1 cellular context compared by ENCODE assay signal in genomic region chr2:26768759-26769500, GRCh38.
TF ChIP-seq lines count a peak whose summit lies in the region.

No MANE protein-coding gene starts in this region.

TF ChIP-seq in K562, 482 proteins besides CTCF, POLR2A, EP300 and RAD21 (continued from another document and continues in another):
- TF ChIP-seq GATAD2B (IDR thresholded peaks at IDR 0.05; ENCODE audit: borderline replicate concordance) = peak; percentile 84
- peak; percentile 70 for TF ChIP-seq NEUROD1 (IDR thresholded peaks at IDR 0.05; ENCODE audit: borderline replicate concordance, low read depth, low read length, partially characterized antibody)
- no peak for TF ChIP-seq ZNF75A (CRISPR knock-in tag; IDR thresholded peaks at IDR 0.05)
- no peak for TF ChIP-seq ZNF436 (CRISPR knock-in tag; IDR thresholded peaks at IDR 0.05)
- no peak for TF ChIP-seq PTRF (tag; IDR thresholded peaks at IDR 0.05)
- no peak for TF ChIP-seq RUNX1 (IDR thresholded peaks at IDR 0.05; ENCODE audit: low read depth)
- TF ChIP-seq HLTF (IDR thresholded peaks at IDR 0.05) = 0 out of 2 replicates have a peak, but pooled peaks have one; percentile 6
- TF ChIP-seq ZNF561 (CRISPR knock-in tag; conservative IDR thresholded peaks at IDR 0.05) = no peak
- TF ChIP-seq MTA3 (IDR thresholded peaks at IDR 0.05; ENCODE audit: borderline replicate concordance) = peak; percentile 94
- TF ChIP-seq ZNF197 (CRISPR knock-in tag; IDR thresholded peaks at IDR 0.05; ENCODE audit: low read depth) = peak; percentile 72
- no peak for TF ChIP-seq CHD1 (IDR thresholded peaks at IDR 0.05; ENCODE audit: low read length)
- TF ChIP-seq DLX4 (CRISPR knock-in tag; IDR thresholded peaks at IDR 0.05) = no peak
- peak; percentile 31 for TF ChIP-seq SMAD1 (IDR thresholded peaks at IDR 0.05; ENCODE audit: low read depth, low read length, partially characterized antibody)
- peak in 1 of 2 experiments; percentile 66; a peak in 1 of 4 replicates for TF ChIP-seq ETV6 (IDR thresholded peaks at IDR 0.05; ENCODE audit: borderline replicate concordance in 1 of 2, low read depth in 2 of 2, low read length in 1 of 2)
- TF ChIP-seq ETV6 (CRISPR knock-in tag; IDR thresholded peaks at IDR 0.05; ENCODE audit: borderline replicate concordance) = no peak
- TF ChIP-seq RBM17 (IDR thresholded peaks at IDR 0.05; ENCODE audit: borderline replicate concordance, low read depth, low read length) = no peak
- no peak; a peak in 1 of 4 replicates for TF ChIP-seq KDM4B (IDR thresholded peaks at IDR 0.05; ENCODE audit: borderline replicate concordance in 2 of 2, low read depth in 1 of 2)
- peak; percentile 68 for TF ChIP-seq HDAC3 (IDR thresholded peaks at IDR 0.05; ENCODE audit: borderline replicate concordance, partially characterized antibody)
- no peak for TF ChIP-seq ARID3B (CRISPR knock-in tag; IDR thresholded peaks at IDR 0.05; ENCODE audit: borderline replicate concordance)
- no peak for TF ChIP-seq ZNF184 (CRISPR knock-in tag; IDR thresholded peaks at IDR 0.05)
- TF ChIP-seq ZBTB49 (CRISPR knock-in tag; IDR thresholded peaks at IDR 0.05; ENCODE audit: borderline replicate concordance) = no peak
- TF ChIP-seq NUFIP1 (IDR thresholded peaks at IDR 0.05; ENCODE audit: partially characterized antibody) = no peak
- no peak for TF ChIP-seq KAT8 (IDR thresholded peaks at IDR 0.05; ENCODE audit: low read depth)
- peak; percentile 77 for TF ChIP-seq CBX1 (IDR thresholded peaks at IDR 0.05; ENCODE audit: low read depth)
- no peak for TF ChIP-seq SIRT6 (IDR thresholded peaks at IDR 0.05; ENCODE audit: low read depth, low read length)
- TF ChIP-seq COPS2 (conservative IDR thresholded peaks at IDR 0.05) = no peak
- no peak for TF ChIP-seq RFX5 (IDR thresholded peaks at IDR 0.05; ENCODE audit: low read depth, low read length)
- no peak for TF ChIP-seq CHD2 (IDR thresholded peaks at IDR 0.05; ENCODE audit: low read depth, low read length)
- no peak for TF ChIP-seq YBX1 (IDR thresholded peaks at IDR 0.05)
- 0 out of 2 replicates have a peak, but pooled peaks have one; percentile 44 for TF ChIP-seq MXI1 (IDR thresholded peaks at IDR 0.05; ENCODE audit: low read depth, low read length)
- TF ChIP-seq TCFL5 (CRISPR knock-in tag; conservative IDR thresholded peaks at IDR 0.05) = no peak
- TF ChIP-seq GATAD2A (IDR thresholded peaks at IDR 0.05) = peak; percentile 63; the same call in 1 of the 2 replicates
- TF ChIP-seq GABPB1 (CRISPR knock-in tag; IDR thresholded peaks at IDR 0.05) = peak; percentile 85
- no peak for TF ChIP-seq PPARD (CRISPR knock-in tag; IDR thresholded peaks at IDR 0.05)
- peak; percentile 91 for TF ChIP-seq FOXP1 (CRISPR knock-in tag; IDR thresholded peaks at IDR 0.05)
- no peak for TF ChIP-seq REST (CRISPR knock-in tag; IDR thresholded peaks at IDR 0.05; ENCODE audit: low read depth)
- no peak for TF ChIP-seq GTF2A2 (tag; IDR thresholded peaks at IDR 0.05)
- no peak for TF ChIP-seq CREBBP (IDR thresholded peaks at IDR 0.05; ENCODE audit: low read depth, low read length)
- TF ChIP-seq, protein P1, sequence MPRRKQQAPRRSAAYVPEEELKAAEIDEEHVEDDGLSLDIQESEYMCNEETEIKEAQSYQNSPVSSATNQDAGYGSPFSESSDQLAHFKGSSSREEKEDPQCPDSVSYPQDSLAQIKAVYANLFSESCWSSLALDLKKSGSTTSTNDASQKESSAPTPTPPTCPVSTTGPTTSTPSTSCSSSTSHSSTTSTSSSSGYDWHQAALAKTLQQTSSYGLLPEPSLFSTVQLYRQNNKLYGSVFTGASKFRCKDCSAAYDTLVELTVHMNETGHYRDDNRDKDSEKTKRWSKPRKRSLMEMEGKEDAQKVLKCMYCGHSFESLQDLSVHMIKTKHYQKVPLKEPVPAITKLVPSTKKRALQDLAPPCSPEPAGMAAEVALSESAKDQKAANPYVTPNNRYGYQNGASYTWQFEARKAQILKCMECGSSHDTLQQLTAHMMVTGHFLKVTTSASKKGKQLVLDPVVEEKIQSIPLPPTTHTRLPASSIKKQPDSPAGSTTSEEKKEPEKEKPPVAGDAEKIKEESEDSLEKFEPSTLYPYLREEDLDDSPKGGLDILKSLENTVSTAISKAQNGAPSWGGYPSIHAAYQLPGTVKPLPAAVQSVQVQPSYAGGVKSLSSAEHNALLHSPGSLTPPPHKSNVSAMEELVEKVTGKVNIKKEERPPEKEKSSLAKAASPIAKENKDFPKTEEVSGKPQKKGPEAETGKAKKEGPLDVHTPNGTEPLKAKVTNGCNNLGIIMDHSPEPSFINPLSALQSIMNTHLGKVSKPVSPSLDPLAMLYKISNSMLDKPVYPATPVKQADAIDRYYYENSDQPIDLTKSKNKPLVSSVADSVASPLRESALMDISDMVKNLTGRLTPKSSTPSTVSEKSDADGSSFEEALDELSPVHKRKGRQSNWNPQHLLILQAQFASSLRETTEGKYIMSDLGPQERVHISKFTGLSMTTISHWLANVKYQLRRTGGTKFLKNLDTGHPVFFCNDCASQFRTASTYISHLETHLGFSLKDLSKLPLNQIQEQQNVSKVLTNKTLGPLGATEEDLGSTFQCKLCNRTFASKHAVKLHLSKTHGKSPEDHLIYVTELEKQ (CRISPR knock-in tag; IDR thresholded peaks at IDR 0.05) = no peak
- no peak for TF ChIP-seq ZNF23 (CRISPR knock-in tag; IDR thresholded peaks at IDR 0.05)
- no peak for TF ChIP-seq HNRNPL (IDR thresholded peaks at IDR 0.05; ENCODE audit: low read depth, low read length)
- TF ChIP-seq PCBP1 (IDR thresholded peaks at IDR 0.05; ENCODE audit: low read depth, low read length, poor library complexity, severe bottlenecking) = no peak
- TF ChIP-seq, protein P2, sequence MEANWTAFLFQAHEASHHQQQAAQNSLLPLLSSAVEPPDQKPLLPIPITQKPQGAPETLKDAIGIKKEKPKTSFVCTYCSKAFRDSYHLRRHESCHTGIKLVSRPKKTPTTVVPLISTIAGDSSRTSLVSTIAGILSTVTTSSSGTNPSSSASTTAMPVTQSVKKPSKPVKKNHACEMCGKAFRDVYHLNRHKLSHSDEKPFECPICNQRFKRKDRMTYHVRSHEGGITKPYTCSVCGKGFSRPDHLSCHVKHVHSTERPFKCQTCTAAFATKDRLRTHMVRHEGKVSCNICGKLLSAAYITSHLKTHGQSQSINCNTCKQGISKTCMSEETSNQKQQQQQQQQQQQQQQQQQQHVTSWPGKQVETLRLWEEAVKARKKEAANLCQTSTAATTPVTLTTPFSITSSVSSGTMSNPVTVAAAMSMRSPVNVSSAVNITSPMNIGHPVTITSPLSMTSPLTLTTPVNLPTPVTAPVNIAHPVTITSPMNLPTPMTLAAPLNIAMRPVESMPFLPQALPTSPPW (CRISPR knock-in tag; IDR thresholded peaks at IDR 0.05) = peak; percentile 68
- no peak for TF ChIP-seq RREB1 (CRISPR knock-in tag; IDR thresholded peaks at IDR 0.05)
- TF ChIP-seq, protein P3, sequence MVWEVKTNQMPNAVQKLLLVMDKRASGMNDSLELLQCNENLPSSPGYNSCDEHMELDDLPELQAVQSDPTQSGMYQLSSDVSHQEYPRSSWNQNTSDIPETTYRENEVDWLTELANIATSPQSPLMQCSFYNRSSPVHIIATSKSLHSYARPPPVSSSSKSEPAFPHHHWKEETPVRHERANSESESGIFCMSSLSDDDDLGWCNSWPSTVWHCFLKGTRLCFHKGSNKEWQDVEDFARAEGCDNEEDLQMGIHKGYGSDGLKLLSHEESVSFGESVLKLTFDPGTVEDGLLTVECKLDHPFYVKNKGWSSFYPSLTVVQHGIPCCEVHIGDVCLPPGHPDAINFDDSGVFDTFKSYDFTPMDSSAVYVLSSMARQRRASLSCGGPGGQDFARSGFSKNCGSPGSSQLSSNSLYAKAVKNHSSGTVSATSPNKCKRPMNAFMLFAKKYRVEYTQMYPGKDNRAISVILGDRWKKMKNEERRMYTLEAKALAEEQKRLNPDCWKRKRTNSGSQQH (CRISPR knock-in tag; IDR thresholded peaks at IDR 0.05) = peak; percentile 33; the same call in 1 of the 2 replicates
- TF ChIP-seq MTA1 (IDR thresholded peaks at IDR 0.05; ENCODE audit: borderline replicate concordance) = peak; percentile 83
